Comparison of ENCODE assay signal across 8 cellular contexts in genomic region chr14:69475194-69475818, GRCh38. TPM values are rescaled to one million over a fixed set of nuclear protein-coding genes. Genes with fewer than 3 reads are reported as not detected.
DNase-seq lines count a peak whose midpoint lies in the region; ATAC-seq and TF ChIP-seq lines count a peak whose summit lies in the region.

No MANE protein-coding gene starts in this region.

- H3K4me3 ChIP-seq in brain microvascular endothelial cell (ENCODE audit: low read depth, low read length) = no peak overlapping the region

- no peaks in the 10 kb centered on the region for H3K36me3 ChIP-seq in brain microvascular endothelial cell (replicated peaks)

- no peak for ATAC-seq in HG03520 (IDR thresholded peaks at IDR 0.05; ENCODE audit: unreplicated experiment)
- no peak for ATAC-seq in GM19452 (IDR thresholded peaks at IDR 0.05; ENCODE audit: unreplicated experiment)
- ATAC-seq in HG03280 (IDR thresholded peaks at IDR 0.05; ENCODE audit: unreplicated experiment) = no peak

- H3K27me3 Mint-ChIP-seq in progenitor cell of endocrine pancreas = peaks cover 25% of the 10 kb centered on the region

- DNase-seq in activated CD4-positive, alpha-beta T cell treated with anti-CD3 and anti-CD28 coated beads for 48 hours = peak; percentile 23
- no peak for DNase-seq in activated CD4-positive, alpha-beta T cell treated with anti-CD3 and anti-CD28 coated beads for 4 hours
- DNase-seq in NCI-H1105 treated with DMSO at 0.1 percent for 48 hours (lab: John Stamatoyannopoulos, UW) (peak; percentile 75), brain microvascular endothelial cell (no peak), progenitor cell of endocrine pancreas (ENCODE audit: low spot score, unreplicated experiment) (no peak)

- H3K27ac Mint-ChIP-seq in progenitor cell of endocrine pancreas = no peak overlapping the region

- H3K4me1 Mint-ChIP-seq in progenitor cell of endocrine pancreas (ENCODE audit: low read depth) = no peaks in the 10 kb centered on the region

- no peaks in the 10 kb centered on the region for H3K36me3 Mint-ChIP-seq in progenitor cell of endocrine pancreas (ENCODE audit: insufficient read depth)

- no peak overlapping the region for H3K4me3 Mint-ChIP-seq in progenitor cell of endocrine pancreas (ENCODE audit: low read depth)

- no peaks in the 10 kb centered on the region for H3K9me3 Mint-ChIP-seq in progenitor cell of endocrine pancreas (ENCODE audit: low read depth)

- H3K27me3 ChIP-seq in brain microvascular endothelial cell (replicated peaks) = no peaks in the 10 kb centered on the region

- TF ChIP-seq CTCF in brain microvascular endothelial cell (IDR thresholded peaks at IDR 0.05; ENCODE audit: low read depth, low read length, missing control alignments) = peak; percentile 66
- peak; percentile 58 for TF ChIP-seq CTCF in progenitor cell of endocrine pancreas (IDR thresholded peaks at IDR 0.05; ENCODE audit: unreplicated experiment)

- in situ Hi-C loops in brain microvascular endothelial cell (cut with HindIII; ENCODE audit: low pct_ligation_motif_present, low sequenced_read_pairs) = no loop called here

- no peak overlapping the region for H3K27ac ChIP-seq in brain microvascular endothelial cell

RNA-seq across cellular contexts. Expression of gene PLEKHD1, which starts 9.2 kb away (rescaled TPM):
- 1.5 and 2.0 TPM in 2 replicates for total RNA-seq in progenitor cell of endocrine pancreas

Comparison
In these comparisons a context has a peak if more than half of its experiments do, and no peak if none do; other contexts are left out.
1. DNase-seq: peak in activated CD4-positive, alpha-beta T cell treated with anti-CD3 and anti-CD28 coated beads for 48 hours (single experiment) and NCI-H1105 treated with DMSO at 0.1 percent for 48 hours (single experiment); none in activated CD4-positive, alpha-beta T cell treated with anti-CD3 and anti-CD28 coated beads for 4 hours (0 of 2), brain microvascular endothelial cell (single experiment) and progenitor cell of endocrine pancreas (single experiment).